In genomic region chr2:27148801-27149439, GRCh38 we compare ENCODE assay signal across 20 cellular contexts. TPM values are rescaled to one million over a fixed set of nuclear protein-coding genes. Genes with fewer than 3 reads are reported as not detected.
"Had no signal": no experiment of that assay in that cellular context is flagged by ENCODE, and none has a peak within 500 bp of the region (broad histone marks: within the 10 kb centered on the region; RNA-seq: fewer than 3 reads in every experiment).

TCF23 (plus strand) TSS chr2:27149004; CDS start chr2:27149134, 130 bp downstream.

- H3K27ac ChIP-seq: brain microvascular endothelial cell, left ventricle myocardium inferior, pancreas, suprapubic skin, upper lobe of left lung had no signal

- H3K9me3 ChIP-seq: left ventricle myocardium inferior, pancreas, suprapubic skin, upper lobe of left lung had no signal

- H3K4me3 ChIP-seq: left ventricle myocardium inferior, pancreas, suprapubic skin, upper lobe of left lung had no signal

- H3K36me3 Mint-ChIP-seq: activated CD8-positive, alpha-beta memory T cell treated with anti-CD3 and anti-CD28 coated beads, Interleukin-2, amount 10 ng/mL, durations not matched to agents 7 days and 5 days; activated naive CD4-positive, alpha-beta T cell treated with anti-CD3 and anti-CD28 coated beads, Interleukin-2, amount 50 U/mL, for 72 hours had no signal

- ATAC-seq: activated CD8-positive, alpha-beta memory T cell treated with anti-CD3 and anti-CD28 coated beads, Interleukin-2, amount 10 ng/mL, durations not matched to agents 7 days and 5 days; activated naive CD4-positive, alpha-beta T cell treated with anti-CD3 and anti-CD28 coated beads, Interleukin-2, amount 50 U/mL, for 72 hours; pancreas had no signal

- FAIRE-seq: pancreas had no signal

- H3K36me3 ChIP-seq: brain microvascular endothelial cell, left ventricle myocardium inferior, pancreas, suprapubic skin, upper lobe of left lung had no signal

- H3K27me3 ChIP-seq: pancreas, upper lobe of left lung had no signal

- H3K4me3 Mint-ChIP-seq: activated CD8-positive, alpha-beta memory T cell treated with anti-CD3 and anti-CD28 coated beads, Interleukin-2, amount 10 ng/mL, durations not matched to agents 7 days and 5 days; activated T-cell treated with anti-CD3 and anti-CD28 coated beads, Interleukin-2, amount 50 U/mL, for 24 hours; T-helper 2 cell treated with Interferon-gamma antibody and Interleukin-4, amounts not matched to agents 5 μg/mL and 100 μg/mL, for 36 hours had no signal

- H3K4me1 Mint-ChIP-seq: activated CD8-positive, alpha-beta memory T cell treated with anti-CD3 and anti-CD28 coated beads, Interleukin-2, amount 10 ng/mL, durations not matched to agents 7 days and 5 days had no signal

- H3K27ac Mint-ChIP-seq: activated CD8-positive, alpha-beta memory T cell treated with anti-CD3 and anti-CD28 coated beads, Interleukin-2, amount 10 ng/mL, durations not matched to agents 7 days and 5 days; activated T-cell treated with anti-CD3 and anti-CD28 coated beads, Interleukin-2, amount 50 U/mL, for 24 hours; T-helper 2 cell treated with Interferon-gamma antibody and Interleukin-4, amounts not matched to agents 5 μg/mL and 100 μg/mL, for 36 hours had no signal

- H3K9me3 Mint-ChIP-seq: activated naive CD4-positive, alpha-beta T cell treated with anti-CD3 and anti-CD28 coated beads, Interleukin-2, amount 50 U/mL, for 72 hours; activated T-cell treated with anti-CD3 and anti-CD28 coated beads, Interleukin-2, amount 50 U/mL, for 24 hours; T-helper 2 cell treated with Interferon-gamma antibody and Interleukin-4, amounts not matched to agents 5 μg/mL and 100 μg/mL, for 36 hours had no signal

- H3K4me1 ChIP-seq: left ventricle myocardium inferior, pancreas, suprapubic skin, upper lobe of left lung had no signal

- DNase-seq: activated CD4-positive, alpha-beta T cell treated with anti-CD3 and anti-CD28 coated beads, Interleukin-2, amount 50 U/mL, for 4 hours; activated CD4-positive, CD25-positive, alpha-beta regulatory T cell treated with anti-CD3 and anti-CD28 coated beads, Interleukin-2, amount 50 U/mL, for 72 hours; activated CD8-positive, alpha-beta memory T cell treated with anti-CD3 and anti-CD28 coated beads, Interleukin-2, amount 10 ng/mL, durations not matched to agents 7 days and 5 days; activated effector memory CD4-positive, alpha-beta T cell treated with anti-CD3 and anti-CD28 coated beads, Interleukin-2, amount 50 U/mL, for 16 hours; activated T-cell treated with anti-CD3 and anti-CD28 coated beads, Interleukin-2, amount 50 U/mL, for 24 hours; brain microvascular endothelial cell; cerebellar nuclear complex; dermis blood vessel endothelial cell; erythroblast; glutamatergic neuron; left ventricle myocardium inferior; mesendoderm; stimulated activated CD4-positive, alpha-beta T cell treated with anti-CD3 and anti-CD28 coated beads, Interleukin-2, amount 100 ng/mL, for 24 hours; stimulated activated naive CD4-positive, alpha-beta T cell treated with Interleukin-2 at 50 U/mL for 16 hours; upper lobe of left lung had no signal

RNA-seq across cellular contexts. Expression of gene TCF23, which starts in this region (rescaled TPM):
- total RNA-seq: activated CD8-positive, alpha-beta memory T cell treated with anti-CD3 and anti-CD28 coated beads, Interleukin-2, amount 10 ng/mL, durations not matched to agents 7 days and 5 days; dermis blood vessel endothelial cell had no signal
- polyA plus RNA-seq: neural cell, pancreas had no signal
